In the genomic region with DNA sequence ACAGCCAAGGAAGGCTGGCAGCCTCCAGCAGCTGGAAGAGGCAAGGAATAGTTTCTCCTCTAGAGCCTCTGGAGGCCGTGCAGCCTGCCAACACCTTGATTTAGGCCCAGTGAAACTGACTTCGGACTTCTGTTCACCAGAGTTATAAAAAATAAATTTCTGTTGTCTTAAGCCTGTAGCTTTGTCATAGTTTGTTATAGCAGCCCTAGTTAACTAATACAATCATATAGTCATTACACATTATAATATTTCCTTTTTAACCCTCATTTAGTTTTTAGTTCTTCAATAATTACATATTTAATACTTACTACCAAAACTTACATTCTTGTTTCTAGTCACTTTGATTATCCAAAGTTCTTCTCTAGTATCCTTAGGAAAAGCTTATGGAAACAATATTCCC, we compare ENCODE assay signal across 28 cellular contexts. TPM values are rescaled to one million over a fixed set of nuclear protein-coding genes. Genes with fewer than 3 reads are reported as not detected.
"Had no signal": no experiment of that assay in that cellular context is flagged by ENCODE, and none has a peak within 500 bp of the region (broad histone marks: within the 10 kb centered on the region; RNA-seq: fewer than 3 reads in every experiment).

No MANE protein-coding gene starts in this region.

- H3K36me3 ChIP-seq: neural progenitor cell, ovary, spleen, thoracic aorta, thyroid gland, tibial nerve, upper lobe of right lung had no signal

- H3K9ac ChIP-seq: neural progenitor cell, parathyroid adenoma had no signal

- H3K4me3 ChIP-seq: neural progenitor cell, ovary, psoas muscle, skin epidermis, smooth muscle cell, spleen, thoracic aorta, thyroid gland, tibial nerve, upper lobe of right lung, uterus had no signal

- H3K27me3 ChIP-seq: neural progenitor cell, ovary, spleen, thyroid gland, tibial nerve, upper lobe of right lung, uterus had no signal

- H3K27ac ChIP-seq: neural progenitor cell, ovary, parathyroid adenoma, psoas muscle, skin epidermis, spleen, thoracic aorta, thyroid gland, tibial nerve, upper lobe of right lung, uterus had no signal

- H3K9me3 ChIP-seq: ovary, psoas muscle, thoracic aorta, thyroid gland, tibial nerve, upper lobe of right lung, uterus had no signal

- H3K4me2 ChIP-seq: neural progenitor cell, smooth muscle cell had no signal

- ATAC-seq: naive thymus-derived CD4-positive, alpha-beta T cell; natural killer cell; psoas muscle; right cardiac atrium; sciatic nerve; stimulated activated memory B cell treated with anti-CD40 and anti-IgM and Interleukin-4, amounts not matched to agents 10 μg/mL and 1 μg/mL and 100 μg/mL, for 72 hours; stimulated activated naive CD8-positive, alpha-beta T cell treated with anti-CD3 and anti-CD28 coated beads, Interleukin-15, amount 100 ng/mL, for 72 hours; stimulated activated naive CD8-positive, alpha-beta T cell treated with anti-CD3 and anti-CD28 coated beads, Interleukin-15, Interleukin-2, amounts not matched to agents 100 U/mL and 50 U/mL, for 24 hours; upper lobe of right lung had no signal

- H2AFZ ChIP-seq: neural progenitor cell, parathyroid adenoma had no signal

- DNase-seq: naive thymus-derived CD4-positive, alpha-beta T cell; natural killer cell; occipital lobe; ovary; posterior cingulate gyrus; psoas muscle; right cardiac atrium; spleen; stimulated activated CD4-positive, alpha-beta T cell treated with anti-CD3 and anti-CD28 coated beads, Interleukin-12 subunit alpha, Interleukin-12 subunit beta, amount 100 ng/mL, for 4 hours; stimulated activated CD4-positive, alpha-beta T cell treated with anti-CD3 and anti-CD28 coated beads, Interleukin-1b, Interleukin-23, amount 100 ng/mL, for 48 hours; stimulated activated CD4-positive, alpha-beta T cell treated with anti-CD3 and anti-CD28 coated beads, Interleukin-4, amount 100 ng/mL, for 1 hour; stimulated activated CD4-positive, alpha-beta T cell treated with anti-CD3 and anti-CD28 coated beads, Interleukin-4, amount 100 ng/mL, for 4 hours; stimulated activated CD8-positive, alpha-beta memory T cell treated with anti-CD3 and anti-CD28 coated beads, Interleukin-4, amount 100 ng/mL, for 48 hours; stimulated activated naive CD4-positive, alpha-beta T cell; stimulated activated naive CD8-positive, alpha-beta T cell treated with anti-CD3 and anti-CD28 coated beads, Interleukin-15, amount 100 ng/mL, for 72 hours; stimulated activated naive CD8-positive, alpha-beta T cell treated with anti-CD3 and anti-CD28 coated beads, Interleukin-15, Interleukin-2, amounts not matched to agents 100 U/mL and 50 U/mL, for 24 hours; thyroid gland; upper lobe of right lung; uterus had no signal

- H3K79me2 ChIP-seq: parathyroid adenoma had no signal

- H3K4me1 ChIP-seq: parathyroid adenoma, psoas muscle, spleen, uterus had no signal

RNA-seq across cellular contexts. Expression of a gene that starts 20.3 kb away (rescaled TPM):
- total RNA-seq: osteoblast had no signal
- polyA plus RNA-seq: naive thymus-derived CD4-positive, alpha-beta T cell had no signal
